ENCODE assay signal across 1 cellular context in genomic region chr5:127053551-127053950, GRCh38. TPM values are rescaled to one million over a fixed set of nuclear protein-coding genes. Genes with fewer than 3 reads are reported as not detected.
"Had no signal": no experiment of that assay in that cellular context is flagged by ENCODE, and none has a peak within 500 bp of the region (broad histone marks: within the 10 kb centered on the region; RNA-seq: fewer than 3 reads in every experiment).

No MANE protein-coding gene starts in this region.

RNA-seq across cellular contexts. Expression of gene C5orf63, which starts 19.8 kb away (rescaled TPM):
- total RNA-seq: G401 had no signal

RNA-seq across cellular contexts. Expression of gene MARCHF3, which starts 23.2 kb away (rescaled TPM):
- total RNA-seq: G401 had no signal
